In the genomic region with DNA sequence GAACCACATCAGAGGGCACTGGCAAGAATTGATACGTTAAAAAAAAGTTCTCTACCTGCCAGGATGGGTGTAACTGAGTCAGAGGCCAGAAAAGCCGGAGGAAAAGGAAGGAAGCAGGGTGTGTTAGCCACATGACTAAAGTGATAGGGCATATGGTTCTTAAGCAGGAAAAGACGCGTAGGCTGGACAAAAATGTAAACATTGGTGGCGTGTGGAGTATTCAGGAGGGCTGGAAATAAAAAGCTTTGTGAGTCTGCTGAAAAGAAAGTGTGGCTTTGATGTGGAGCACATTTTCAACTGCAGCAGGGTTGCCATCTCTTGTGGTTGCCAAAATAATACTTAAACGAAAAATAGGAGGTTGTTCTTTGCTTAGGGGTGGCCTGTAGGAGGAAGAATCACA, we compare ENCODE assay signal across 9 cellular contexts.
DNase-seq lines count a peak whose midpoint lies in the region; ATAC-seq and TF ChIP-seq lines count a peak whose summit lies in the region.
"Had no signal": no experiment of that assay in that cellular context is flagged by ENCODE, and none has a peak within 500 bp of the region (broad histone marks: within the 10 kb centered on the region; RNA-seq: fewer than 3 reads in every experiment).

No MANE protein-coding gene starts in this region.

- peaks cover 3% of the 10 kb centered on the region for H3K9me3 Mint-ChIP-seq in activated CD4-positive, alpha-beta memory T cell treated with anti-CD3 and anti-CD28 coated beads, Interleukin-2, amount 10 ng/mL, durations not matched to agents 7 days and 5 days
- no peaks in the 10 kb centered on the region for H3K9me3 Mint-ChIP-seq in stimulated activated naive CD8-positive, alpha-beta T cell treated with anti-CD3 and anti-CD28 coated beads, Interleukin-15, amount 100 ng/mL, for 72 hours

- POLR2A ChIA-PET in activated CD4-positive, alpha-beta memory T cell treated with anti-CD3 and anti-CD28 coated beads, Interleukin-2, amount 10 ng/mL, durations not matched to agents 7 days and 5 days (lab: Charles Lee) = no interaction called here

- peak overlapping the region; percentile 1 for H3K4me3 Mint-ChIP-seq in activated CD4-positive, alpha-beta memory T cell treated with anti-CD3 and anti-CD28 coated beads, Interleukin-2, amount 10 ng/mL, durations not matched to agents 7 days and 5 days
- H3K4me3 Mint-ChIP-seq in stimulated activated naive CD8-positive, alpha-beta T cell treated with anti-CD3 and anti-CD28 coated beads, Interleukin-15, amount 100 ng/mL, for 72 hours = peak overlapping the region; percentile 47 to 77

- H3K36me3 ChIP-seq in heart right ventricle = no peaks in the 10 kb centered on the region
- H3K36me3 ChIP-seq: esophagus muscularis mucosa had no signal

- H3K27ac Mint-ChIP-seq in activated CD4-positive, alpha-beta memory T cell treated with anti-CD3 and anti-CD28 coated beads, Interleukin-2, amount 10 ng/mL, durations not matched to agents 7 days and 5 days = peak overlapping the region; percentile 78
- H3K27ac Mint-ChIP-seq in stimulated activated naive CD8-positive, alpha-beta T cell treated with anti-CD3 and anti-CD28 coated beads, Interleukin-15, amount 100 ng/mL, for 72 hours = peak overlapping the region in 1 of 2 donors; percentile 27

- intact Hi-C loops in heart right ventricle (cut with DNase I) = no loop called here
- intact Hi-C loops in Right ventricle myocardium superior (cut with DNase I) = no loop called here

- CTCF ChIA-PET in activated CD4-positive, alpha-beta memory T cell treated with anti-CD3 and anti-CD28 coated beads, Interleukin-2, amount 10 ng/mL, durations not matched to agents 7 days and 5 days (lab: Charles Lee) = no interaction called here

- H3K27ac ChIP-seq in heart right ventricle (peak overlapping the region in 4 of 10 donors; percentile 7 to 54 (median 34)), epithelial cell of prostate (no peak overlapping the region)
- H3K27ac ChIP-seq: esophagus muscularis mucosa had no signal

- WGBS in heart right ventricle, 2 donors = 44 to 54% methylated on average over 6 of the region's 6 CpGs

- ATAC-seq in heart right ventricle = peak in 5 of 8 donors; percentile 47 to 87 (median 57)
- no peak for ATAC-seq in Right ventricle myocardium superior (ENCODE audit: poor library complexity)
- peak; percentile 77 for ATAC-seq in stimulated activated naive CD8-positive, alpha-beta T cell treated with anti-CD3 and anti-CD28 coated beads, Interleukin-15, amount 100 ng/mL, for 72 hours
- no peak for ATAC-seq in HG03108 (IDR thresholded peaks at IDR 0.05; ENCODE audit: unreplicated experiment)

- H3K4me3 ChIP-seq in heart right ventricle = no peak overlapping the region
- H3K4me3 ChIP-seq: esophagus muscularis mucosa had no signal

- peaks cover 4% of the 10 kb centered on the region for H3K36me3 Mint-ChIP-seq in activated CD4-positive, alpha-beta memory T cell treated with anti-CD3 and anti-CD28 coated beads, Interleukin-2, amount 10 ng/mL, durations not matched to agents 7 days and 5 days (ENCODE audit: low read depth)

- no peaks in the 10 kb centered on the region for H3K27me3 Mint-ChIP-seq in activated CD4-positive, alpha-beta memory T cell treated with anti-CD3 and anti-CD28 coated beads, Interleukin-2, amount 10 ng/mL, durations not matched to agents 7 days and 5 days
- H3K27me3 Mint-ChIP-seq in stimulated activated naive CD8-positive, alpha-beta T cell treated with anti-CD3 and anti-CD28 coated beads, Interleukin-15, amount 100 ng/mL, for 72 hours = no peaks in the 10 kb centered on the region

- TF ChIP-seq CTCF in heart right ventricle (IDR thresholded peaks at IDR 0.05) = no peak

- H3K27me3 ChIP-seq in heart right ventricle = no peaks in the 10 kb centered on the region
- H3K27me3 ChIP-seq: esophagus muscularis mucosa had no signal

- H3K4me1 ChIP-seq in heart right ventricle = peaks cover 0 to 17% (median 7%) of the 10 kb centered on the region in 9 donors

- no peaks in the 10 kb centered on the region for H3K9me3 ChIP-seq in heart right ventricle
- H3K9me3 ChIP-seq: esophagus muscularis mucosa had no signal

- peaks cover 30% of the 10 kb centered on the region for H3K4me1 Mint-ChIP-seq in activated CD4-positive, alpha-beta memory T cell treated with anti-CD3 and anti-CD28 coated beads, Interleukin-2, amount 10 ng/mL, durations not matched to agents 7 days and 5 days
- H3K4me1 Mint-ChIP-seq in stimulated activated naive CD8-positive, alpha-beta T cell treated with anti-CD3 and anti-CD28 coated beads, Interleukin-15, amount 100 ng/mL, for 72 hours = peaks cover 38% of the 10 kb centered on the region

- DNase-seq in heart right ventricle (no peak), Right ventricle myocardium superior (no peak), epithelial cell of prostate (ENCODE audit: low read depth, low spot score) (peak; percentile 14), retina (no peak), Ammon's horn (ENCODE audit: low spot score) (no peak)
- DNase-seq in activated CD4-positive, alpha-beta memory T cell treated with anti-CD3 and anti-CD28 coated beads, Interleukin-2, amount 10 ng/mL, durations not matched to agents 7 days and 5 days = peak; percentile 27
- DNase-seq in stimulated activated naive CD8-positive, alpha-beta T cell treated with anti-CD3 and anti-CD28 coated beads, Interleukin-15, amount 100 ng/mL, for 72 hours = peak; percentile 12 to 29

Comparison
In these comparisons a context has a peak if more than half of its experiments do, and no peak if none do; other contexts are left out.
1. ATAC-seq: peak in heart right ventricle (5 of 8) and stimulated activated naive CD8-positive, alpha-beta T cell treated with anti-CD3 and anti-CD28 coated beads, Interleukin-15, amount 100 ng/mL, for 72 hours (single experiment); none in Right ventricle myocardium superior (single experiment) and HG03108 (single experiment).
2. DNase-seq: peak in activated CD4-positive, alpha-beta memory T cell treated with anti-CD3 and anti-CD28 coated beads, Interleukin-2, amount 10 ng/mL, durations not matched to agents 7 days and 5 days (single experiment), epithelial cell of prostate (single experiment) and stimulated activated naive CD8-positive, alpha-beta T cell treated with anti-CD3 and anti-CD28 coated beads, Interleukin-15, amount 100 ng/mL, for 72 hours (2 of 2); none in heart right ventricle (0 of 2), Right ventricle myocardium superior (single experiment), retina (single experiment) and Ammon's horn (single experiment).